ENCODE assay signal across 20 cellular contexts in genomic region chrX:47632664-47633063, GRCh38.
"Had no signal": no experiment of that assay in that cellular context is flagged by ENCODE, and none has a peak within 500 bp of the region (broad histone marks: within the 10 kb centered on the region; RNA-seq: fewer than 3 reads in every experiment).

No MANE protein-coding gene starts in this region.

- H3K27me3 ChIP-seq: brain microvascular endothelial cell, hepatocyte, right lobe of liver, upper lobe of right lung had no signal

- H3K27ac Mint-ChIP-seq: activated CD4-positive, alpha-beta memory T cell treated with anti-CD3 and anti-CD28 coated beads, Interleukin-2, amount 10 ng/mL, durations not matched to agents 7 days and 5 days; activated CD8-positive, alpha-beta memory T cell treated with anti-CD3 and anti-CD28 coated beads, Interleukin-2, amount 10 ng/mL, durations not matched to agents 7 days and 5 days; activated T-helper 17 cell treated with anti-CD3 and anti-CD28 coated beads, Interleukin-2, amount 50 U/mL, for 72 hours; endodermal cell; stimulated activated effector memory CD8-positive, alpha-beta T cell treated with anti-CD3 and anti-CD28 coated beads, Interleukin-12 subunit alpha, Interleukin-12 subunit beta, amount 100 ng/mL, for 72 hours had no signal

- H3K4me3 Mint-ChIP-seq: activated CD4-positive, alpha-beta memory T cell treated with anti-CD3 and anti-CD28 coated beads, Interleukin-2, amount 10 ng/mL, durations not matched to agents 7 days and 5 days; activated CD8-positive, alpha-beta memory T cell treated with anti-CD3 and anti-CD28 coated beads, Interleukin-2, amount 10 ng/mL, durations not matched to agents 7 days and 5 days; activated T-helper 17 cell treated with anti-CD3 and anti-CD28 coated beads, Interleukin-2, amount 50 U/mL, for 72 hours; endodermal cell; stimulated activated effector memory CD8-positive, alpha-beta T cell treated with anti-CD3 and anti-CD28 coated beads, Interleukin-12 subunit alpha, Interleukin-12 subunit beta, amount 100 ng/mL, for 72 hours had no signal

- H2AFZ ChIP-seq: hepatocyte, parathyroid adenoma had no signal

- DNase-seq: activated CD4-positive, alpha-beta memory T cell treated with anti-CD3 and anti-CD28 coated beads, Interleukin-2, amount 10 ng/mL, durations not matched to agents 7 days and 5 days; activated CD4-positive, alpha-beta T cell treated with anti-CD3 and anti-CD28 coated beads for 1 hour; activated CD8-positive, alpha-beta memory T cell treated with anti-CD3 and anti-CD28 coated beads, Interleukin-2, amount 10 ng/mL, durations not matched to agents 7 days and 5 days; activated naive CD4-positive, alpha-beta T cell treated with Interleukin-2 at 50 U/mL for 16 hours; brain microvascular endothelial cell; central memory CD4-positive, alpha-beta T cell; dorsolateral prefrontal cortex; endodermal cell; foreskin fibroblast; mesendoderm; naive thymus-derived CD4-positive, alpha-beta T cell; right lobe of liver; small intestine; stimulated activated CD4-positive, alpha-beta T cell treated with anti-CD3 and anti-CD28 coated beads, Interleukin-4, amount 100 ng/mL, for 24 hours; upper lobe of right lung had no signal

- H3K9me3 Mint-ChIP-seq: activated CD4-positive, alpha-beta memory T cell treated with anti-CD3 and anti-CD28 coated beads, Interleukin-2, amount 10 ng/mL, durations not matched to agents 7 days and 5 days; activated T-helper 17 cell treated with anti-CD3 and anti-CD28 coated beads, Interleukin-2, amount 50 U/mL, for 72 hours; stimulated activated effector memory CD8-positive, alpha-beta T cell treated with anti-CD3 and anti-CD28 coated beads, Interleukin-12 subunit alpha, Interleukin-12 subunit beta, amount 100 ng/mL, for 72 hours had no signal

- H3K4me2 ChIP-seq: hepatocyte had no signal

- H3K9ac ChIP-seq: parathyroid adenoma had no signal

- H3K27me3 Mint-ChIP-seq: activated CD4-positive, alpha-beta memory T cell treated with anti-CD3 and anti-CD28 coated beads, Interleukin-2, amount 10 ng/mL, durations not matched to agents 7 days and 5 days; activated CD8-positive, alpha-beta memory T cell treated with anti-CD3 and anti-CD28 coated beads, Interleukin-2, amount 10 ng/mL, durations not matched to agents 7 days and 5 days; activated T-helper 17 cell treated with anti-CD3 and anti-CD28 coated beads, Interleukin-2, amount 50 U/mL, for 72 hours; naive thymus-derived CD4-positive, alpha-beta T cell had no signal

- H3K27ac ChIP-seq: brain microvascular endothelial cell, dorsolateral prefrontal cortex, epithelial cell of prostate, hepatocyte, parathyroid adenoma, right lobe of liver, upper lobe of right lung had no signal

- H3K4me3 ChIP-seq: dorsolateral prefrontal cortex, hepatocyte, right lobe of liver, upper lobe of right lung had no signal

- H3K9me3 ChIP-seq: right lobe of liver, upper lobe of right lung had no signal

- H3K4me1 ChIP-seq: parathyroid adenoma, right lobe of liver, upper lobe of right lung had no signal

- ATAC-seq: activated CD8-positive, alpha-beta memory T cell treated with anti-CD3 and anti-CD28 coated beads, Interleukin-2, amount 10 ng/mL, durations not matched to agents 7 days and 5 days; activated T-helper 17 cell treated with anti-CD3 and anti-CD28 coated beads, Interleukin-2, amount 50 U/mL, for 72 hours; naive thymus-derived CD4-positive, alpha-beta T cell; stimulated activated effector memory CD8-positive, alpha-beta T cell treated with anti-CD3 and anti-CD28 coated beads, Interleukin-12 subunit alpha, Interleukin-12 subunit beta, amount 100 ng/mL, for 72 hours; upper lobe of right lung had no signal

- H3K79me2 ChIP-seq: hepatocyte, parathyroid adenoma had no signal

- H3K36me3 Mint-ChIP-seq: stimulated activated effector memory CD8-positive, alpha-beta T cell treated with anti-CD3 and anti-CD28 coated beads, Interleukin-12 subunit alpha, Interleukin-12 subunit beta, amount 100 ng/mL, for 72 hours had no signal
